Comparison of ENCODE assay signal across 1 cellular context in the genomic region with DNA sequence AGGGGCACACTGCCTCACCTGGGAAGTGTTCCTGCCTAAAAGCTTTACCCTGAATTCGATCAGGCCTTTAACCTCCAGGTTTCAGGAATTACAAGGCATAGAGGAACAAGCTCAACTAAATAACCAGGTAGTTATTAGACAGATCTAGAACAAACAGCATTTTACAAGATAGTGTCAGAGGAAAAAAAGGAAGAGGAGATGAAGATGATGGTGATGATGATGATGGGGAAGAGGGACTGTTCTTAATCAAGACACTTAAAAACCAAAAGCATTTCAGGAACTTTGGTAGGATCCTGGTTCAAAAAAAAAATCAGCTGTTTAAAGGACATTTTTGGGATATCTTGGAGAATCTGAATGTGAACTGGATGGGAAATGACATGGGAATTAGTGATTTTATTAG.
A peak's percentile ranks its signal among the peaks of the same experiment; 100 is the strongest.
TF ChIP-seq lines count a peak whose summit lies in the region.

No MANE protein-coding gene starts in this region.

TF ChIP-seq in HEK293, 187 proteins besides CTCF, POLR2A, EP300 and RAD21:
- TF ChIP-seq, protein P1, sequence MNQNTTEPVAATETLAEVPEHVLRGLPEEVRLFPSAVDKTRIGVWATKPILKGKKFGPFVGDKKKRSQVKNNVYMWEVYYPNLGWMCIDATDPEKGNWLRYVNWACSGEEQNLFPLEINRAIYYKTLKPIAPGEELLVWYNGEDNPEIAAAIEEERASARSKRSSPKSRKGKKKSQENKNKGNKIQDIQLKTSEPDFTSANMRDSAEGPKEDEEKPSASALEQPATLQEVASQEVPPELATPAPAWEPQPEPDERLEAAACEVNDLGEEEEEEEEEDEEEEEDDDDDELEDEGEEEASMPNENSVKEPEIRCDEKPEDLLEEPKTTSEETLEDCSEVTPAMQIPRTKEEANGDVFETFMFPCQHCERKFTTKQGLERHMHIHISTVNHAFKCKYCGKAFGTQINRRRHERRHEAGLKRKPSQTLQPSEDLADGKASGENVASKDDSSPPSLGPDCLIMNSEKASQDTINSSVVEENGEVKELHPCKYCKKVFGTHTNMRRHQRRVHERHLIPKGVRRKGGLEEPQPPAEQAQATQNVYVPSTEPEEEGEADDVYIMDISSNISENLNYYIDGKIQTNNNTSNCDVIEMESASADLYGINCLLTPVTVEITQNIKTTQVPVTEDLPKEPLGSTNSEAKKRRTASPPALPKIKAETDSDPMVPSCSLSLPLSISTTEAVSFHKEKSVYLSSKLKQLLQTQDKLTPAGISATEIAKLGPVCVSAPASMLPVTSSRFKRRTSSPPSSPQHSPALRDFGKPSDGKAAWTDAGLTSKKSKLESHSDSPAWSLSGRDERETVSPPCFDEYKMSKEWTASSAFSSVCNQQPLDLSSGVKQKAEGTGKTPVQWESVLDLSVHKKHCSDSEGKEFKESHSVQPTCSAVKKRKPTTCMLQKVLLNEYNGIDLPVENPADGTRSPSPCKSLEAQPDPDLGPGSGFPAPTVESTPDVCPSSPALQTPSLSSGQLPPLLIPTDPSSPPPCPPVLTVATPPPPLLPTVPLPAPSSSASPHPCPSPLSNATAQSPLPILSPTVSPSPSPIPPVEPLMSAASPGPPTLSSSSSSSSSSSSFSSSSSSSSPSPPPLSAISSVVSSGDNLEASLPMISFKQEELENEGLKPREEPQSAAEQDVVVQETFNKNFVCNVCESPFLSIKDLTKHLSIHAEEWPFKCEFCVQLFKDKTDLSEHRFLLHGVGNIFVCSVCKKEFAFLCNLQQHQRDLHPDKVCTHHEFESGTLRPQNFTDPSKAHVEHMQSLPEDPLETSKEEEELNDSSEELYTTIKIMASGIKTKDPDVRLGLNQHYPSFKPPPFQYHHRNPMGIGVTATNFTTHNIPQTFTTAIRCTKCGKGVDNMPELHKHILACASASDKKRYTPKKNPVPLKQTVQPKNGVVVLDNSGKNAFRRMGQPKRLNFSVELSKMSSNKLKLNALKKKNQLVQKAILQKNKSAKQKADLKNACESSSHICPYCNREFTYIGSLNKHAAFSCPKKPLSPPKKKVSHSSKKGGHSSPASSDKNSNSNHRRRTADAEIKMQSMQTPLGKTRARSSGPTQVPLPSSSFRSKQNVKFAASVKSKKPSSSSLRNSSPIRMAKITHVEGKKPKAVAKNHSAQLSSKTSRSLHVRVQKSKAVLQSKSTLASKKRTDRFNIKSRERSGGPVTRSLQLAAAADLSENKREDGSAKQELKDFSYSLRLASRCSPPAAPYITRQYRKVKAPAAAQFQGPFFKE (tag by site-specific recombination; IDR thresholded peaks at IDR 0.05; ENCODE audit: borderline replicate concordance): no peak
- no peak for TF ChIP-seq ZNF324 (tag by site-specific recombination; IDR thresholded peaks at IDR 0.05)
- TF ChIP-seq, protein P2, sequence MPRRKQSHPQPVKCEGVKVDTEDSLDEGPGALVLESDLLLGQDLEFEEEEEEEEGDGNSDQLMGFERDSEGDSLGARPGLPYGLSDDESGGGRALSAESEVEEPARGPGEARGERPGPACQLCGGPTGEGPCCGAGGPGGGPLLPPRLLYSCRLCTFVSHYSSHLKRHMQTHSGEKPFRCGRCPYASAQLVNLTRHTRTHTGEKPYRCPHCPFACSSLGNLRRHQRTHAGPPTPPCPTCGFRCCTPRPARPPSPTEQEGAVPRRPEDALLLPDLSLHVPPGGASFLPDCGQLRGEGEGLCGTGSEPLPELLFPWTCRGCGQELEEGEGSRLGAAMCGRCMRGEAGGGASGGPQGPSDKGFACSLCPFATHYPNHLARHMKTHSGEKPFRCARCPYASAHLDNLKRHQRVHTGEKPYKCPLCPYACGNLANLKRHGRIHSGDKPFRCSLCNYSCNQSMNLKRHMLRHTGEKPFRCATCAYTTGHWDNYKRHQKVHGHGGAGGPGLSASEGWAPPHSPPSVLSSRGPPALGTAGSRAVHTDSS (tag by site-specific recombination; IDR thresholded peaks at IDR 0.05): peak; percentile 92
TF ChIP-seq in HEK293: peak in this region for 1.
